9 cellular contexts compared by ENCODE assay signal in genomic region chr1:197178998-197179397, GRCh38. TPM values are rescaled to one million over a fixed set of nuclear protein-coding genes. Genes with fewer than 3 reads are reported as not detected.
DNase-seq lines count a peak whose midpoint lies in the region; ATAC-seq lines count a peak whose summit lies in the region.
"Had no signal": no experiment of that assay in that cellular context is flagged by ENCODE, and none has a peak within 500 bp of the region (broad histone marks: within the 10 kb centered on the region; RNA-seq: fewer than 3 reads in every experiment).

No MANE protein-coding gene starts in this region.

- POLR2A ChIA-PET in activated CD4-positive, alpha-beta T cell treated with anti-CD3 and anti-CD28 coated beads for 36 hours (lab: Charles Lee), result no interaction called here

- ATAC-seq in GM18861 (IDR thresholded peaks at IDR 0.05; ENCODE audit: unreplicated experiment), result peak; percentile 71
- peak; percentile 59 for ATAC-seq in HG02852 (IDR thresholded peaks at IDR 0.05; ENCODE audit: unreplicated experiment)
- no peak for ATAC-seq in activated CD4-positive, alpha-beta T cell treated with anti-CD3 and anti-CD28 coated beads for 36 hours

- H3K9me3 Mint-ChIP-seq in activated CD4-positive, alpha-beta T cell treated with anti-CD3 and anti-CD28 coated beads for 36 hours (ENCODE audit: low read depth), result no peaks in the 10 kb centered on the region

- H3K27ac Mint-ChIP-seq in activated CD4-positive, alpha-beta T cell treated with anti-CD3 and anti-CD28 coated beads for 36 hours, result no peak overlapping the region

- no peaks in the 10 kb centered on the region for H3K27me3 Mint-ChIP-seq in activated CD4-positive, alpha-beta T cell treated with anti-CD3 and anti-CD28 coated beads for 36 hours

- H3K36me3 Mint-ChIP-seq in activated CD4-positive, alpha-beta T cell treated with anti-CD3 and anti-CD28 coated beads for 36 hours (ENCODE audit: low read depth), result peaks cover 11% of the 10 kb centered on the region

- no peak overlapping the region for H3K4me3 Mint-ChIP-seq in activated CD4-positive, alpha-beta T cell treated with anti-CD3 and anti-CD28 coated beads for 36 hours

- intact Hi-C loops in activated CD4-positive, alpha-beta T cell treated with anti-CD3 and anti-CD28 coated beads for 36 hours (cut with DNase I, micrococcal nuclease), result no loop called here
- intact Hi-C loops in posterior vena cava (cut with DNase I), result no loop called here

- peak; percentile 79 for DNase-seq in RKO (ENCODE audit: low spot score)
- peak; percentile 66 to 70 for DNase-seq in lung microvascular endothelial cell (ENCODE audit: low read depth in 2 of 2)
- DNase-seq in activated CD4-positive, alpha-beta T cell treated with anti-CD3 and anti-CD28 coated beads for 36 hours, result no peak
- DNase-seq in posterior vena cava (ENCODE audit: low spot score), result no peak
- no peak for DNase-seq in activated gamma-delta T cell (lab: John Stamatoyannopoulos, UW)
- no peak for DNase-seq in DMS114 treated with DMSO at 0.1 percent for 48 hours (lab: John Stamatoyannopoulos, UW; ENCODE audit: unreplicated experiment)
- DNase-seq: NCI-H2171 treated with DMSO at 0.1 percent for 48 hours had no signal

- CTCF ChIA-PET in activated CD4-positive, alpha-beta T cell treated with anti-CD3 and anti-CD28 coated beads for 36 hours (lab: Charles Lee), result interaction anchor here (0.7 to 3.5 kb wide), 8 partner anchors 8 to 213 kb away, joined by 3 to 48 read pairs (median 5); partner anchors contain the start of gene CRB1

- peaks cover 3% of the 10 kb centered on the region for H3K4me1 Mint-ChIP-seq in activated CD4-positive, alpha-beta T cell treated with anti-CD3 and anti-CD28 coated beads for 36 hours

RNA-seq across cellular contexts. Expression of gene ZBTB41, which starts 22.1 kb away (rescaled TPM):
- 3.9 and 6.3 TPM in 2 replicates for total RNA-seq in lung microvascular endothelial cell
- 1 to 10 TPM; 5.0 to 5.1 TPM for total RNA-seq in activated CD4-positive, alpha-beta T cell treated with anti-CD3 and anti-CD28 coated beads for 36 hours
- total RNA-seq in posterior vena cava, result 10 to 100 TPM; 14.3 to 21.3 TPM

RNA-seq across cellular contexts. Expression of gene ASPM, which starts 32.5 kb away (rescaled TPM):
- total RNA-seq in lung microvascular endothelial cell (3.0 and 15.7 TPM in 2 replicates), posterior vena cava (under 1 TPM; 0.14 to 0.37 TPM)
- 10 to 100 TPM; 47.8 to 49.5 TPM for total RNA-seq in activated CD4-positive, alpha-beta T cell treated with anti-CD3 and anti-CD28 coated beads for 36 hours

Comparison
In these comparisons a context has a peak if more than half of its experiments do, and no peak if none do; other contexts are left out.
1. DNase-seq: peak in RKO (single experiment) and lung microvascular endothelial cell (2 of 2); none in activated CD4-positive, alpha-beta T cell treated with anti-CD3 and anti-CD28 coated beads for 36 hours (single experiment), posterior vena cava (single experiment), activated gamma-delta T cell (single experiment) and DMS114 treated with DMSO at 0.1 percent for 48 hours (single experiment).